Comparison of ENCODE assay signal across 8 cellular contexts in the genomic region with DNA sequence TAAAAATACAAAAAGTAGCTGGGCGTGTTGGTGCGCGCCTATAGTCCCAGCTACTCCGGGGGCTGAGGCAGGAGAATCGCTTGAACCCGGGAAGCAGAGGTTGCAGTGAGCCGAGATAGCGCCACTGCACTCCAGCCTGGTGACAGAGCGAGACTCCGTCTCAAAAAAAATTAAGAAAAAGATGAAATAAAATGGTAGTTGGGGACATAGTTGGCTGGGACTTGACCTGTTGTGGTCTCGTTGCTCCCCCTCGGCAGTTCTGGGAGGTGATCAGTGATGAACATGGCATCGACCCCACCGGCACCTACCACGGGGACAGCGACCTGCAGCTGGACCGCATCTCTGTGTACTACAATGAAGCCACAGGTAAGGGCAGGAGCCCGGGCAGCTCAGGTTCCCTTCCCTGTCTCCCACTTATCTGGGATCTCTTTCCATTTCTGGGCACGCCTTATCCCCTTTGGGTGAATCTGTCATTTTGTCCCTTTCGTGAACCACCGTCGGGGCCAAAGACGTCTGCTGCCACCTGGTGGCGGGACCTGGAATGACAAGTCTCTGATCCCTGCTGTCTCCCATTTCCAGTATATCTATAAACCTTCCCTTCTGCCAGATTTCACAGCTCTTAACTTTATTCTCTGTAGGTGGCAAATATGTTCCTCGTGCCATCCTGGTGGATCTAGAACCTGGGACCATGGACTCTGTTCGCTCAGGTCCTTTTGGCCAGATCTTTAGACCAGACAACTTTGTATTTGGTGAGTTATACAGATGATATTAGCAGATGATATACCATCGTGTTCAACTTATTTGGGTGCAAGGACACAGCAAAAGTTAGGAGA. TPM values are rescaled to one million over a fixed set of nuclear protein-coding genes. Genes with fewer than 3 reads are reported as not detected.
DNase-seq lines count a peak whose midpoint lies in the region; ATAC-seq and TF ChIP-seq lines count a peak whose summit lies in the region.

No MANE protein-coding gene starts in this region.

- no peaks in the 10 kb centered on the region for H3K9me3 Mint-ChIP-seq in activated naive CD4-positive, alpha-beta T cell treated with anti-CD3 and anti-CD28 coated beads, Interleukin-2, amount 50 U/mL, for 24 hours

- H3K4me1 ChIP-seq in thyroid gland: peaks cover 16 to 37% of the 10 kb centered on the region in 2 donors

- H3K9me3 ChIP-seq in SK-N-MC (ENCODE audit: low read depth, low read length) (no peaks in the 10 kb centered on the region), thyroid gland (no peaks in the 10 kb centered on the region)

- TF ChIP-seq POLR2A in thyroid gland (IDR thresholded peaks at IDR 0.05): no peak

- peak overlapping the region; percentile 99 for H3K9ac ChIP-seq in SK-N-MC (ENCODE audit: insufficient read length)

- ATAC-seq in omental fat pad (ENCODE audit: low FRiP score) (no peak), HG03139 (IDR thresholded peaks at IDR 0.05; ENCODE audit: unreplicated experiment) (no peak)

- WGBS in thyroid gland, 2 donors: 18 to 23% methylated on average over 27 of the region's 27 CpGs

- H3K36me3 Mint-ChIP-seq in activated naive CD4-positive, alpha-beta T cell treated with anti-CD3 and anti-CD28 coated beads, Interleukin-2, amount 50 U/mL, for 24 hours: peaks cover 19% of the 10 kb centered on the region

- intact Hi-C loops in thyroid gland (cut with DNase I): loop anchor here (2.0 kb wide), 1 partner anchor 44 kb away; no protein-coding TSS in a partner anchor

- peak overlapping the region; percentile 98 for H3K4me3 Mint-ChIP-seq in activated naive CD4-positive, alpha-beta T cell treated with anti-CD3 and anti-CD28 coated beads, Interleukin-2, amount 50 U/mL, for 24 hours

- H3K27ac ChIP-seq in SK-N-MC (peak overlapping the region; percentile 95), thyroid gland (peak overlapping the region in 2 of 3 donors; percentile 85 to 96)

- H3K4me3 ChIP-seq in SK-N-MC (peak overlapping the region; percentile 85), thyroid gland (replicated peaks in 1 of 3) (peak overlapping the region in 2 of 3 donors; percentile 8 to 87)

- H3K36me3 ChIP-seq in SK-N-MC (ENCODE audit: insufficient read depth, low read length) (peaks cover 46% of the 10 kb centered on the region), thyroid gland (peaks cover 36 to 37% of the 10 kb centered on the region in 2 donors)

- H3K27ac Mint-ChIP-seq in activated naive CD4-positive, alpha-beta T cell treated with anti-CD3 and anti-CD28 coated beads, Interleukin-2, amount 50 U/mL, for 24 hours: peak overlapping the region; percentile 95

- H3K27me3 ChIP-seq in thyroid gland: no peaks in the 10 kb centered on the region

- TF ChIP-seq CTCF in omental fat pad (IDR thresholded peaks at IDR 0.05): peak in 2 of 3 donors; percentile 98
- TF ChIP-seq CTCF in thyroid gland (IDR thresholded peaks at IDR 0.05): peak; percentile 92 to 99 (median 96)

- H3K27me3 Mint-ChIP-seq in activated naive CD4-positive, alpha-beta T cell treated with anti-CD3 and anti-CD28 coated beads, Interleukin-2, amount 50 U/mL, for 24 hours: no peaks in the 10 kb centered on the region

- DNase-seq in ELF-1 (ENCODE audit: low read depth, low spot score) (peak; percentile 93), M059J (ENCODE audit: low read depth) (peak; percentile 85), SK-N-MC (ENCODE audit: low read depth, low spot score) (no peak), glomerular visceral epithelial cell (ENCODE audit: extremely low spot score) (peak; percentile 84), omental fat pad (ENCODE audit: low spot score) (peak; percentile 93), thyroid gland (peak; percentile 76 to 79)

- H3K4me1 Mint-ChIP-seq in activated naive CD4-positive, alpha-beta T cell treated with anti-CD3 and anti-CD28 coated beads, Interleukin-2, amount 50 U/mL, for 24 hours: peaks cover 48% of the 10 kb centered on the region

RNA-seq across cellular contexts. Expression of a gene that starts 2.3 kb away (rescaled TPM):
- 1,768 and 1,968 TPM in 2 replicates for total RNA-seq in M059J (2014; rRNA removed; shearing (Covaris generic))
- total RNA-seq in omental fat pad: 100 to 1,000 TPM; 229 to 281 (median 256) TPM
- 100 to 1,000 TPM; 162 to 441 (median 269) TPM for total RNA-seq in thyroid gland

RNA-seq across cellular contexts. Expression of a gene that starts 5.4 kb away (rescaled TPM):
- total RNA-seq in M059J (2014; rRNA removed; shearing (Covaris generic)): 9.9 and 10.9 TPM in 2 replicates
- total RNA-seq in omental fat pad (10 to 100 TPM in 1 of 4 donors, 1 to 10 TPM in 3; 6.2 to 15.0 (median 7.2) TPM), thyroid gland (10 to 100 TPM; 15.3 to 27.2 (median 20.2) TPM)

RNA-seq across cellular contexts. Expression of a gene that starts 20.0 kb away (rescaled TPM):
- total RNA-seq in M059J (2014; rRNA removed; shearing (Covaris generic)): 194 and 244 TPM in 2 replicates
- 100 to 1,000 TPM in 3 of 4 donors, 10 to 100 TPM in 1; 90.2 to 156 (median 142) TPM for total RNA-seq in omental fat pad
- total RNA-seq in thyroid gland: 100 to 1,000 TPM; 134 to 160 (median 144) TPM

RNA-seq across cellular contexts. Expression of a gene that starts 21.9 kb away (rescaled TPM):
- 348 and 388 TPM in 2 replicates for total RNA-seq in M059J (2014; rRNA removed; shearing (Covaris generic))
- 100 to 1,000 TPM in 1 of 4 donors, 10 to 100 TPM in 2, 1 to 10 TPM in 1; 6.8 to 224 (median 43.4) TPM for total RNA-seq in omental fat pad
- total RNA-seq in thyroid gland: 10 to 100 TPM in 2 of 4 donors, 1 to 10 TPM in 2; 9.3 to 19.1 (median 13.6) TPM

RNA-seq across cellular contexts. Expression of a gene that starts 31.7 kb away (rescaled TPM):
- total RNA-seq in M059J (2014; rRNA removed; shearing (Covaris generic)): 36.3 and 38.2 TPM in 2 replicates
- 1 to 10 TPM; 2.9 to 5.8 (median 3.7) TPM for total RNA-seq in omental fat pad
- 1 to 10 TPM; 3.5 to 8.3 (median 5.7) TPM for total RNA-seq in thyroid gland
